In genomic region chr5:7493622-7494021, GRCh38 we compare ENCODE assay signal across 30 cellular contexts.
"Had no signal": no experiment of that assay in that cellular context is flagged by ENCODE, and none has a peak within 500 bp of the region (broad histone marks: within the 10 kb centered on the region; RNA-seq: fewer than 3 reads in every experiment).

No MANE protein-coding gene starts in this region.

- H3K4me2 ChIP-seq: neural progenitor cell had no signal

- DNase-seq: immature natural killer cell; kidney; left colon; left lung; lower lobe of right lung; mammary epithelial cell; mesenchymal stem cell; naive B cell; natural killer cell; nephron progenitor cell; ovary; retina; right cardiac atrium; stimulated activated CD4-positive, alpha-beta T cell treated with anti-CD3 and anti-CD28 coated beads, Interleukin-12 subunit alpha, Interleukin-12 subunit beta, amount 100 ng/mL, for 4 hours; stimulated activated CD4-positive, alpha-beta T cell treated with anti-CD3 and anti-CD28 coated beads, Interleukin-15, amount 100 ng/mL, for 24 hours; stimulated activated CD4-positive, alpha-beta T cell treated with anti-CD3 and anti-CD28 coated beads, Interleukin-2, amount 100 ng/mL, for 24 hours; stimulated activated CD4-positive, alpha-beta T cell treated with anti-CD3 and anti-CD28 coated beads, Interleukin-4, amount 100 ng/mL, for 1 hour; stimulated activated naive CD4-positive, alpha-beta T cell; tibial artery; uterus had no signal

- H3K4me1 ChIP-seq: left lung, lower lobe of right lung, neural progenitor cell, uterus had no signal

- H3K36me3 Mint-ChIP-seq: mesothelial cell of epicardium, naive B cell, natural killer cell, neural progenitor cell had no signal

- ATAC-seq: left colon, left lung, lower lobe of right lung, natural killer cell, sciatic nerve had no signal

- H3K4me1 Mint-ChIP-seq: immature natural killer cell, mesothelial cell of epicardium, naive B cell, natural killer cell, nephron progenitor cell had no signal

- H3K27ac Mint-ChIP-seq: immature natural killer cell; mesothelial cell of epicardium; naive B cell; natural killer cell; nephron progenitor cell; neural progenitor cell; progenitor cell of endocrine pancreas; stimulated activated naive CD8-positive, alpha-beta T cell treated with anti-CD3 and anti-CD28 coated beads, Interleukin-15, Interleukin-2, amounts not matched to agents 100 ng/mL and 50 ng/mL, for 24 hours; type B pancreatic cell had no signal

- H3K27me3 Mint-ChIP-seq: naive B cell; stimulated activated naive CD8-positive, alpha-beta T cell treated with anti-CD3 and anti-CD28 coated beads, Interleukin-15, Interleukin-2, amounts not matched to agents 100 ng/mL and 50 ng/mL, for 24 hours; type B pancreatic cell had no signal

- H3K27me3 ChIP-seq: neural progenitor cell, neutrophil, ovary, suprapubic skin, tibial artery, uterus had no signal

- H3K36me3 ChIP-seq: left lung, lower lobe of right lung, neural progenitor cell, neutrophil, ovary, suprapubic skin, thoracic aorta, tibial artery, uterus had no signal

- H3K27ac ChIP-seq: left lung, lower lobe of right lung, neural progenitor cell, neutrophil, ovary, skin epidermis, suprapubic skin, tibial artery, uterus had no signal

- H3K9ac ChIP-seq: neural progenitor cell had no signal

- H3K4me3 Mint-ChIP-seq: immature natural killer cell; mesothelial cell of epicardium; naive B cell; natural killer cell; nephron progenitor cell; neural progenitor cell; stimulated activated naive CD8-positive, alpha-beta T cell treated with anti-CD3 and anti-CD28 coated beads, Interleukin-15, Interleukin-2, amounts not matched to agents 100 ng/mL and 50 ng/mL, for 24 hours; type B pancreatic cell had no signal

- H3K9me3 ChIP-seq: left lung, lower lobe of right lung, neutrophil, ovary, suprapubic skin, thoracic aorta, tibial artery, uterus had no signal

- H3K9me3 Mint-ChIP-seq: stimulated activated naive CD8-positive, alpha-beta T cell treated with anti-CD3 and anti-CD28 coated beads, Interleukin-15, Interleukin-2, amounts not matched to agents 100 ng/mL and 50 ng/mL, for 24 hours had no signal

- H3K4me3 ChIP-seq: left lung, lower lobe of right lung, neural progenitor cell, ovary, skin epidermis, suprapubic skin, thoracic aorta, tibial artery, uterus had no signal
